27 cellular contexts compared by ENCODE assay signal in the genomic region with DNA sequence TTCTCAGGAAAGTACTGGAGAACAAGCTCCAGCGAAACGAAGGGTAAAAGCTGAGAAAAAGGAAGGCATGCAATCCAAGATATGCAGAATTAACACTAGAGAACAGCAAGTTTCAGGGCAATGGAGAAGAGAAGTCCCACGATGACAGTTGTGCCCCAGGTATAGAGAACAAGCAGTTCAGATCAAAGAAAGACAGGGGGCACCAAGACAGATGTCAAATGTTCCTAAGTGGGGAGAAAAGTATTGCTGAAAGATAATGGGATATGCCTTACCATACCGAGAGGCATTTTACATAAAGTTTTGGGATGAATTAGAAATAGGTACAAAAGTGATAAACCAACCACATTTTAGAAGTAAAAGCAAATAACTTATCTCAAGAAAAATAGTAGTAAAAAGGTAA.
"Had no signal": no experiment of that assay in that cellular context is flagged by ENCODE, and none has a peak within 500 bp of the region (broad histone marks: within the 10 kb centered on the region; RNA-seq: fewer than 3 reads in every experiment).

No MANE protein-coding gene starts in this region.

- H3K4me1 ChIP-seq: esophagus muscularis mucosa, heart right ventricle, prostate gland, spleen, suprapubic skin, transverse colon, upper lobe of right lung, uterus had no signal

- H3K4me1 Mint-ChIP-seq: memory B cell; naive B cell; stimulated activated naive B cell treated with anti-CD40 and anti-IgM and Interleukin-4, amounts not matched to agents 10 μg/mL and 1 μg/mL and 100 μg/mL, for 72 hours; stimulated activated naive CD8-positive, alpha-beta T cell treated with anti-CD3 and anti-CD28 coated beads, Interleukin-15, amount 100 ng/mL, for 72 hours had no signal

- H3K4me3 ChIP-seq: dorsolateral prefrontal cortex, esophagus muscularis mucosa, heart right ventricle, lung, mucosa of descending colon, prostate gland, skin epidermis, spleen, suprapubic skin, transverse colon, upper lobe of right lung, uterus had no signal

- H3K9me3 Mint-ChIP-seq: memory B cell; natural killer cell treated with Interleukin-12 subunit alpha and Interleukin-12 subunit beta and Interleukin-15 and Interleukin-18, amount 100 ng/mL, for 72 hours; stimulated activated naive B cell treated with anti-CD40 and anti-IgM and Interleukin-4, amounts not matched to agents 10 μg/mL and 1 μg/mL and 100 μg/mL, for 72 hours; stimulated activated naive CD8-positive, alpha-beta T cell treated with anti-CD3 and anti-CD28 coated beads, Interleukin-15, amount 100 ng/mL, for 72 hours had no signal

- H3K27me3 ChIP-seq: dorsolateral prefrontal cortex, esophagus muscularis mucosa, spleen, suprapubic skin, transverse colon, upper lobe of right lung had no signal

- DNase-seq: cerebellar nuclear complex; dorsolateral prefrontal cortex; effector CD4-positive, alpha-beta T cell; foreskin melanocyte; glutamatergic neuron; heart right ventricle; hippocampal formation; left ventricle myocardium superior; mucosa of descending colon; naive B cell; nucleus accumbens; right cardiac atrium; spleen; stimulated activated naive B cell treated with anti-CD40 and anti-IgM and Interleukin-4, amounts not matched to agents 10 μg/mL and 1 μg/mL and 100 μg/mL, for 72 hours; stimulated activated naive CD8-positive, alpha-beta T cell treated with anti-CD3 and anti-CD28 coated beads, Interleukin-15, amount 100 ng/mL, for 72 hours; transverse colon; upper lobe of right lung; uterus had no signal

- H3K9me3 ChIP-seq: esophagus muscularis mucosa, heart right ventricle, mucosa of descending colon, prostate gland, spleen, suprapubic skin, transverse colon, upper lobe of right lung, uterus had no signal

- H3K27ac Mint-ChIP-seq: memory B cell; naive B cell; natural killer cell treated with Interleukin-12 subunit alpha and Interleukin-12 subunit beta and Interleukin-15 and Interleukin-18, amount 100 ng/mL, for 72 hours; stimulated activated naive B cell treated with anti-CD40 and anti-IgM and Interleukin-4, amounts not matched to agents 10 μg/mL and 1 μg/mL and 100 μg/mL, for 72 hours; stimulated activated naive CD8-positive, alpha-beta T cell treated with anti-CD3 and anti-CD28 coated beads, Interleukin-15, amount 100 ng/mL, for 72 hours had no signal

- H3K36me3 Mint-ChIP-seq: memory B cell; mesothelial cell of epicardium; naive B cell; natural killer cell treated with Interleukin-12 subunit alpha and Interleukin-12 subunit beta and Interleukin-15 and Interleukin-18, amount 100 ng/mL, for 72 hours; stimulated activated naive B cell treated with anti-CD40 and anti-IgM and Interleukin-4, amounts not matched to agents 10 μg/mL and 1 μg/mL and 100 μg/mL, for 72 hours had no signal

- ATAC-seq: heart right ventricle; left ventricle myocardium superior; mucosa of descending colon; natural killer cell treated with Interleukin-12 subunit alpha and Interleukin-12 subunit beta and Interleukin-15 and Interleukin-18, amount 100 ng/mL, for 72 hours; right cardiac atrium; stimulated activated naive B cell treated with anti-CD40 and anti-IgM and Interleukin-4, amounts not matched to agents 10 μg/mL and 1 μg/mL and 100 μg/mL, for 72 hours; stimulated activated naive CD8-positive, alpha-beta T cell treated with anti-CD3 and anti-CD28 coated beads, Interleukin-15, amount 100 ng/mL, for 72 hours; upper lobe of right lung had no signal

- H3K27ac ChIP-seq: dorsolateral prefrontal cortex, epithelial cell of prostate, esophagus muscularis mucosa, heart right ventricle, prostate gland, skin epidermis, spleen, suprapubic skin, transverse colon, upper lobe of right lung, uterus had no signal

- H3K4me3 Mint-ChIP-seq: memory B cell; mesothelial cell of epicardium; naive B cell; natural killer cell treated with Interleukin-12 subunit alpha and Interleukin-12 subunit beta and Interleukin-15 and Interleukin-18, amount 100 ng/mL, for 72 hours; stimulated activated naive B cell treated with anti-CD40 and anti-IgM and Interleukin-4, amounts not matched to agents 10 μg/mL and 1 μg/mL and 100 μg/mL, for 72 hours; stimulated activated naive CD8-positive, alpha-beta T cell treated with anti-CD3 and anti-CD28 coated beads, Interleukin-15, amount 100 ng/mL, for 72 hours had no signal

- H3K36me3 ChIP-seq: esophagus muscularis mucosa, heart right ventricle, prostate gland, spleen, suprapubic skin, transverse colon, upper lobe of right lung, uterus had no signal
